ENCODE assay signal across 26 cellular contexts in the genomic region with DNA sequence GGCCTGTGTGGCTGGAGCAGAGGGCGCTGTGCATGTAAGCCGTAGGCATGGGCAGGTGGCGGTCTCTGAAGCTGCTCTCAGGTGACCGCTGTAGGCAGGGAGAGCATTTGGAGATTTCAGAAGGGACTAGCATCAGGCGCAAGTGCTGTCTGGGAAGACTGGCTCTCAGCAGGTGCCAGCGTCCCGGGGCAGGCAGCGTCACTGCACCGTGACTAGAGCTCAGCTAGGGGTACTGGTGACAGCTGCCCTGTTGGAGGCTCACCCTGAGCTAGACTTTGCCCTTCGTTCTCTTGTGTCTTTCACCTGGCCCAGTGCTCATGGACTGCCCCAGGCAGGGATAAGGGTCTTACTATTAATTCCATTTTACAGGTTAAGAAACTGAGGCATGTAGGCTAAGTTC.
DNase-seq lines count a peak whose midpoint lies in the region; ATAC-seq and TF ChIP-seq lines count a peak whose summit lies in the region.
"Had no signal": no experiment of that assay in that cellular context is flagged by ENCODE, and none has a peak within 500 bp of the region (broad histone marks: within the 10 kb centered on the region; RNA-seq: fewer than 3 reads in every experiment).

No MANE protein-coding gene starts in this region.

- no peak overlapping the region for H3K4me3 ChIP-seq in BLaER1
- H3K4me3 ChIP-seq in IMR-90 (ENCODE audit: insufficient read depth, low read depth, low read length): no peak overlapping the region
- peak overlapping the region; percentile 13 for H3K4me3 ChIP-seq in OCI-LY7 (ENCODE audit: low read depth, low read length, poor library complexity, severe bottlenecking)
- peak overlapping the region in 1 of 8 donors; percentile 3 for H3K4me3 ChIP-seq in spleen
- H3K4me3 ChIP-seq in HAP-1: no peak overlapping the region
- no peak overlapping the region for H3K4me3 ChIP-seq in GM23338

- no peak overlapping the region for H4K91ac ChIP-seq in IMR-90 (ENCODE audit: insufficient read depth, low read depth, low read length)

- H3K9me2 ChIP-seq in OCI-LY7 (ENCODE audit: insufficient read depth, low read length) (no peaks in the 10 kb centered on the region), GM23338 (ENCODE audit: insufficient read depth) (no peaks in the 10 kb centered on the region)

- no peak overlapping the region for H3K14ac ChIP-seq in IMR-90 (replicated peaks; ENCODE audit: low read depth, low read length)

- TF ChIP-seq CTCF in IMR-90 (conservative IDR thresholded peaks at IDR 0.05; ENCODE audit: low read depth, low read length): no peak
- TF ChIP-seq CTCF in OCI-LY7 (conservative IDR thresholded peaks at IDR 0.05; ENCODE audit: low read length): no peak
- TF ChIP-seq CTCF in spleen (IDR thresholded peaks at IDR 0.05 in 8 of 11, conservative IDR thresholded peaks at IDR 0.05 in 3 of 11): no peak
- TF ChIP-seq CTCF in GM23338 (conservative IDR thresholded peaks at IDR 0.05; ENCODE audit: low read depth in 2 of 2): no peak

- TF ChIP-seq RAD21 in IMR-90 (IDR thresholded peaks at IDR 0.05; ENCODE audit: low read length): no peak

- no peak overlapping the region for H2AK5ac ChIP-seq in IMR-90 (ENCODE audit: low read depth, low read length)

- H4K5ac ChIP-seq in IMR-90 (ENCODE audit: low read depth, low read length): no peak overlapping the region

- H3K4me2 ChIP-seq in BLaER1 (peak overlapping the region; percentile 75), IMR-90 (ENCODE audit: low read depth, low read length) (no peak overlapping the region), OCI-LY7 (ENCODE audit: low read length) (peak overlapping the region; percentile 56), GM23338 (no peak overlapping the region)

- 0 out of 2 replicates have a peak, but pooled peaks cover 3% of the 10 kb centered on the region for H3K27me3 ChIP-seq in BLaER1
- H3K27me3 ChIP-seq in IMR-90 (ENCODE audit: control insufficient read depth, insufficient read depth, low read length): no peaks in the 10 kb centered on the region
- H3K27me3 ChIP-seq in spleen (replicated peaks in 1 of 7): no peaks in the 10 kb centered on the region
- no peaks in the 10 kb centered on the region for H3K27me3 ChIP-seq in HAP-1 (ENCODE audit: low read depth)
- no peaks in the 10 kb centered on the region for H3K27me3 ChIP-seq in GM23338 (ENCODE audit: insufficient read depth)

- peaks cover 3% of the 10 kb centered on the region; the same call in 1 of the 2 replicates for H3K9me1 ChIP-seq in IMR-90 (ENCODE audit: insufficient read depth, low read length)

- H4K8ac ChIP-seq in IMR-90 (ENCODE audit: low read depth in 2 of 2, low read length in 2 of 2): no peak overlapping the region

- peaks cover 62% of the 10 kb centered on the region for H3K36me3 Mint-ChIP-seq in GM23338 (ENCODE audit: low read depth)

- CTCF ChIA-PET in IMR-90 (lab: Yijun Ruan, JAX): no interaction called here
- CTCF ChIA-PET in OCI-LY7 (lab: Charles Lee; ENCODE audit: unreplicated experiment): no interaction called here

- H3K4me1 Mint-ChIP-seq in GM23338: no peaks in the 10 kb centered on the region; the same call in 2 of the 3 replicates

- H3K36me3 ChIP-seq in BLaER1 (peaks cover 71% of the 10 kb centered on the region), IMR-90 (ENCODE audit: control insufficient read depth, insufficient read depth, low read length) (peaks cover 71% of the 10 kb centered on the region), OCI-LY7 (ENCODE audit: insufficient read depth, low read length) (peaks cover 58% of the 10 kb centered on the region), spleen (peaks cover 0 to 100% (median 79%) of the 10 kb centered on the region in 6 donors), HAP-1 (replicated peaks) (peaks cover 60% of the 10 kb centered on the region), GM23338 (ENCODE audit: insufficient read depth) (peaks cover 11% of the 10 kb centered on the region; the same call in 1 of the 2 replicates)

- H3K4me1 ChIP-seq in BLaER1 (peaks cover 100% of the 10 kb centered on the region), IMR-90 (ENCODE audit: control insufficient read depth, insufficient read depth, low read length) (peaks cover 2% of the 10 kb centered on the region; the same call in 1 of the 2 replicates), OCI-LY7 (ENCODE audit: insufficient read depth, low read length, poor library complexity, severe bottlenecking) (peaks cover 54% of the 10 kb centered on the region), spleen (peaks cover 0 to 71% (median 34%) of the 10 kb centered on the region in 6 donors), HAP-1 (no peaks in the 10 kb centered on the region), GM23338 (ENCODE audit: insufficient read depth) (no peaks in the 10 kb centered on the region)
- H3K4me1 ChIP-seq: Caco-2 had no signal

- no peaks in the 10 kb centered on the region for H3K9me3 Mint-ChIP-seq in GM23338
- H3K9me3 Mint-ChIP-seq: CD8-positive, alpha-beta T cell; T-cell had no signal

- BruUV-seq in IMR-90 (replicated peaks; lab: Mats Ljungman, UMichigan): no TSS peak
- no TSS peak for BruUV-seq in OCI-LY7 (replicated peaks; lab: Mats Ljungman, UMichigan)

- no peak overlapping the region for H3K18ac ChIP-seq in IMR-90 (ENCODE audit: low read depth, low read length)

- H2AFZ ChIP-seq in IMR-90 (replicated peaks; ENCODE audit: low read length, poor library complexity) (peak overlapping the region; percentile 24), OCI-LY7 (ENCODE audit: low read length) (no peak overlapping the region), GM23338 (no peak overlapping the region)

- no peak overlapping the region for H3K27ac ChIP-seq in BLaER1
- H3K27ac ChIP-seq in IMR-90 (ENCODE audit: insufficient read depth, low read length): no peak overlapping the region
- peak overlapping the region; percentile 71 for H3K27ac ChIP-seq in OCI-LY7 (ENCODE audit: low read depth, low read length, poor library complexity, severe bottlenecking)
- peak overlapping the region in 5 of 8 donors; percentile 28 to 58 (median 46) for H3K27ac ChIP-seq in spleen
- H3K27ac ChIP-seq in GM23338 (ENCODE audit: low read depth): no peak overlapping the region
- H3K27ac ChIP-seq: C4-2B, HL-60, RWPE1 had no signal

- H3K56ac ChIP-seq in IMR-90 (ENCODE audit: extremely low read depth, insufficient read depth, low read length): no peak overlapping the region

- no peaks in the 10 kb centered on the region for H3F3A ChIP-seq in GM23338 (replicated peaks; ENCODE audit: low read depth)

- no peak for TF ChIP-seq POLR2A in IMR-90 (IDR thresholded peaks at IDR 0.05; ENCODE audit: low read depth, low read length)
- TF ChIP-seq POLR2A in spleen (IDR thresholded peaks at IDR 0.05): no peak

- no peak overlapping the region for H2BK5ac ChIP-seq in IMR-90 (ENCODE audit: low read depth, low read length, poor library complexity, severe bottlenecking)

- DNase-seq in IMR-90: no peak
- peak; percentile 39 for DNase-seq in OCI-LY7 (ENCODE audit: low spot score)
- DNase-seq in spleen: peak; percentile 71
- no peak for DNase-seq in HAP-1 (ENCODE audit: low spot score in 2 of 2)
- no peak for DNase-seq in GM23338 (ENCODE audit: low spot score)
- no peak for DNase-seq in cortex of kidney (lab: John Stamatoyannopoulos, UW)
- DNase-seq: Caco-2; CD8-positive, alpha-beta T cell; DMS79; GOT3; HCEC 1CT; NCI-H1105; NCI-H1436 treated with DMSO at 0.1 percent for 48 hours; NCI-H1930; NCI-H2107; NCI-H446; NCI-H524 treated with DMSO at 0.1 percent for 48 hours; NCI-H774; NK-92 treated with Interleukin-12 subunit alpha and Interleukin-12 subunit beta, amount 100 ng/mL, for 24 hours; SHP77 had no signal

- 0 out of 4 replicates have a peak, but pooled peaks cover 0 to 3% of the 10 kb centered on the region in 2 experiments for H3K79me1 ChIP-seq in IMR-90 (ENCODE audit: low read depth in 1 of 2, low read length in 2 of 2)

- H3K9me3 ChIP-seq in BLaER1 (no peaks in the 10 kb centered on the region), IMR-90 (ENCODE audit: control insufficient read depth, insufficient read depth, low read length) (no peaks in the 10 kb centered on the region), OCI-LY7 (ENCODE audit: low read length) (no peaks in the 10 kb centered on the region), spleen (no peaks in the 10 kb centered on the region), HAP-1 (no peaks in the 10 kb centered on the region)
- H3K9me3 ChIP-seq: Caco-2 had no signal

- no peak overlapping the region for H3K23ac ChIP-seq in IMR-90 (ENCODE audit: low read depth, low read length)

- H3K9ac ChIP-seq in BLaER1: no peak overlapping the region
- H3K9ac ChIP-seq in IMR-90 (ENCODE audit: low read depth, low read length): no peak overlapping the region

- no peak overlapping the region for H3K27ac Mint-ChIP-seq in GM23338
- H3K27ac Mint-ChIP-seq: CD8-positive, alpha-beta T cell had no signal

- dilution Hi-C loops in IMR-90 (cut with HindIII; ENCODE audit: low sequenced_read_pairs, unreplicated experiment): no loop called here

- ATAC-seq in IMR-90 (ENCODE audit: low read depth) (no peak), GM23338 (no peak)
- ATAC-seq: CD8-positive, alpha-beta T cell; Panc1 had no signal

- no peak overlapping the region for H2BK15ac ChIP-seq in IMR-90 (ENCODE audit: low read depth, low read length)

- in situ Hi-C loops in IMR-90 (cut with MboI; ENCODE audit: low sequenced_read_pairs) (no loop called here), HAP-1 (cut with MboI; ENCODE audit: low sequenced_read_pairs) (no loop called here)

- H3K4ac ChIP-seq in IMR-90 (ENCODE audit: low read depth, low read length): no peak overlapping the region

- H3K79me2 ChIP-seq in OCI-LY7 (ENCODE audit: insufficient read depth, low read depth, low read length) (no peaks in the 10 kb centered on the region), GM23338 (replicated peaks; ENCODE audit: insufficient read depth) (no peaks in the 10 kb centered on the region)

- peaks cover 93% of the 10 kb centered on the region for H4K20me1 ChIP-seq in BLaER1
- H4K20me1 ChIP-seq in IMR-90 (ENCODE audit: insufficient read depth, low read length): no peaks in the 10 kb centered on the region
- no peaks in the 10 kb centered on the region for H4K20me1 ChIP-seq in OCI-LY7 (ENCODE audit: insufficient read depth, low read length)
- no peaks in the 10 kb centered on the region for H4K20me1 ChIP-seq in GM23338 (replicated peaks; ENCODE audit: insufficient read depth)

- H3K27me3 Mint-ChIP-seq in GM23338 (ENCODE audit: insufficient read depth, low read depth, poor library complexity): peaks cover 10% of the 10 kb centered on the region
- H3K27me3 Mint-ChIP-seq: T-cell had no signal

- intact Hi-C loops in IMR-90 (cut with micrococcal nuclease): no loop called here
- intact Hi-C loops in OCI-LY7 (cut with micrococcal nuclease; ENCODE audit: unreplicated experiment): loop anchor here (10.0 kb wide), 2 partner anchors 140 to 1190 kb away; a partner anchor contains a TSS
- intact Hi-C loops in spleen (cut with DNase I; ENCODE audit: low total_unique reads): no loop called here

- WGBS in IMR-90 (ENCODE audit: extremely low coverage in 2 of 2, insufficient read length in 1 of 2), 2 experiments: 98% methylated on average over 9 of the region's 10 CpGs; no CpG with 5 or more reads in 1 of the 2 experiments
- WGBS in spleen, 5 donors: 87 to 100% (median 90%) methylated on average over 10 of the region's 10 CpGs

- no peak overlapping the region for H2AK9ac ChIP-seq in IMR-90 (replicated peaks; ENCODE audit: low read depth, low read length, poor library complexity)

- POLR2A ChIA-PET in IMR-90 (lab: Charles Lee; ENCODE audit: unreplicated experiment) (no interaction called here), OCI-LY7 (lab: Charles Lee) (interaction anchor here (2.2 kb wide), 1 partner anchor 9 kb away, joined by 7 read pairs; no protein-coding TSS in a partner anchor)

- no peak overlapping the region for H2BK20ac ChIP-seq in IMR-90 (ENCODE audit: low read depth, low read length)

- no peak overlapping the region for H3K4me3 Mint-ChIP-seq in GM23338
- H3K4me3 Mint-ChIP-seq: CD8-positive, alpha-beta T cell had no signal

- no peak overlapping the region for H2BK120ac ChIP-seq in IMR-90 (ENCODE audit: low read depth, low read length)

Comparison
In these comparisons a context has a peak if more than half of its experiments do, and no peak if none do; other contexts are left out.
1. H3K27ac ChIP-seq: peak in OCI-LY7 (single experiment) and spleen (5 of 8); none in BLaER1 (single experiment), IMR-90 (single experiment) and GM23338 (single experiment).
2. H3K4me2 ChIP-seq: peak in BLaER1 (single experiment) and OCI-LY7 (single experiment); none in IMR-90 (single experiment) and GM23338 (single experiment).
3. DNase-seq: peak in OCI-LY7 (single experiment) and spleen (single experiment); none in IMR-90 (single experiment), HAP-1 (0 of 2), GM23338 (single experiment) and cortex of kidney (single experiment).